Comparison of ENCODE assay signal across 1 cellular context in genomic region chr7:158461824-158462223, GRCh38.
TF ChIP-seq lines count a peak whose summit lies in the region.

No MANE protein-coding gene starts in this region.

TF ChIP-seq in K562, 482 proteins besides CTCF, POLR2A, EP300 and RAD21 (continued from another document):
- TF ChIP-seq, protein P1, sequence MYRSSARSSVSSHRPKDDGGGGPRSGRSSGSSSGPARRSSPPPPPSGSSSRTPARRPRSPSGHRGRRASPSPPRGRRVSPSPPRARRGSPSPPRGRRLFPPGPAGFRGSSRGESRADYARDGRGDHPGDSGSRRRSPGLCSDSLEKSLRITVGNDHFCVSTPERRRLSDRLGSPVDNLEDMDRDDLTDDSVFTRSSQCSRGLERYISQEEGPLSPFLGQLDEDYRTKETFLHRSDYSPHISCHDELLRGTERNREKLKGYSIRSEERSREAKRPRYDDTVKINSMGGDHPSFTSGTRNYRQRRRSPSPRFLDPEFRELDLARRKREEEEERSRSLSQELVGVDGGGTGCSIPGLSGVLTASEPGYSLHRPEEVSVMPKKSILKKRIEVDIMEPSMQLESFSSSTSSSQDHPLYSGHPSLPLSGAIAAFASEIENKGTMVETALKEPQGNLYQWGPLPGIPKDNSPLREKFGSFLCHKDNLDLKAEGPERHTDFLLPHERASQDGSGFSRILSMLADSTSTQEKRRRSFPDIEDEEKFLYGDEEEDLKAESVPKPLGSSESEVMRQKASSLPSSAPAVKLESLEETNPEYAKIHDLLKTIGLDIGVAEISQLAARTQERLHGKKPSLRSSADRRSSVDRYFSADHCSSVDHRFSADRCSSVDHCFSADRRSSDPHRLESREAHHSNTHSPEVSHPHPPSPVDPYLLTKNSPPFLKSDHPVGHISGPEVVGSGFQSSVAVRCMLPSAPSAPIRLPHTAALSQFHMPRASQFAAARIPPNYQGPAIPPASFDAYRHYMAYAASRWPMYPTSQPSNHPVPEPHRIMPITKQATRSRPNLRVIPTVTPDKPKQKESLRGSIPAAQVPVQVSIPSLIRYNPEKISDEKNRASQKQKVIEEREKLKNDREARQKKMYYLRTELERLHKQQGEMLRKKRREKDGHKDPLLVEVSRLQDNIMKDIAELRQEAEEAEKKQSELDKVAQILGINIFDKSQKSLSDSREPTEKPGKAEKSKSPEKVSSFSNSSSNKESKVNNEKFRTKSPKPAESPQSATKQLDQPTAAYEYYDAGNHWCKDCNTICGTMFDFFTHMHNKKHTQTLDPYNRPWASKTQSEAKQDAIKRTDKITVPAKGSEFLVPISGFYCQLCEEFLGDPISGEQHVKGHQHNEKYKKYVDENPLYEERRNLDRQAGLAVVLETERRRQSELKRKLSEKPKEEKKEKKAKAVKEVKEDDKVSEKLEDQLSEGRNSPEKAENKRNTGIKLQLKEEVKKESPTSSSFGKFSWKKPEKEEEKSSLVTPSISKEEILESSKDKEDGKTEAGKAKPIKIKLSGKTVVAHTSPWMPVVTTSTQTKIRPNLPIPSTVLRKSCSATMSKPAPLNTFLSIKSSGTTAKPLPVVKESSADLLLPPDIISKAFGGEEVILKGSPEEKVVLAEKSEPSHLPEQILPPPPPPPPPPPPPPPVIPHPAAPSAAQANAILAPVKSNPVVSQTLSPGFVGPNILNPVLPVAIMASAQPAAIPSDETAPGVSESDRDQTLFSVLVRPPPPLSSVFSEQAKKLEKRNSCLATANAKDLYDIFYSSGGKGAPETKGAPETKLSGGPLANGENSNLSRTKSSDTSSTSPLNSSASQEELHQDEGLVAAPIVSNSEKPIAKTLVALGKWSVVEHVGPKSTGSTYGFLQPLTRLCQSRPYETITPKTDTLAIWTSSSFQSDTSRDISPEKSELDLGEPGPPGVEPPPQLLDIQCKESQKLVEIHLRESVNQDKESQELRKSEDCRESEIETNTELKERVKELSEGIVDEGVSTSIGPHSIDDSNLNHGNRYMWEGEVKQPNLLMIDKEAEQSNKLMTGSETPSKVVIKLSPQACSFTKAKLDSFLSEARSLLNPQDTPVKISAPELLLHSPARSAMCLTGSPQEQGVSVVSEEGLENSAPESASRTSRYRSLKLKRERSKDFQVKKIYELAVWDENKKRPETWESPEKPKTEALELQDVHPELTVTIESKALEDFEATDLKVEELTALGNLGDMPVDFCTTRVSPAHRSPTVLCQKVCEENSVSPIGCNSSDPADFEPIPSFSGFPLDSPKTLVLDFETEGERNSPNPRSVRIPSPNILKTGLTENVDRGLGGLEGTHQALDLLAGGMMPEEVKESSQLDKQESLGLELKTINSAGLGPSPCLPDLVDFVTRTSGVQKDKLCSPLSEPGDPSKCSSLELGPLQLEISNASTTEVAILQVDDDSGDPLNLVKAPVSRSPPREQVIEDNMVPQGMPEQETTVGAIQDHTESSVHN (IDR thresholded peaks at IDR 0.05; ENCODE audit: borderline replicate concordance in 1 of 2, low read depth in 1 of 2): no peak
- no peak for TF ChIP-seq SREBF2 (CRISPR knock-in tag; IDR thresholded peaks at IDR 0.05)
- TF ChIP-seq LEF1 (IDR thresholded peaks at IDR 0.05): no peak
- no peak for TF ChIP-seq ETS2 (tag; IDR thresholded peaks at IDR 0.05; ENCODE audit: borderline replicate concordance, poor library complexity, severe bottlenecking)
- TF ChIP-seq BACH1 (tag; IDR thresholded peaks at IDR 0.05): no peak
- TF ChIP-seq RBM34 (IDR thresholded peaks at IDR 0.05; ENCODE audit: borderline replicate concordance, insufficient read depth, low read length): no peak
- TF ChIP-seq, protein P2, sequence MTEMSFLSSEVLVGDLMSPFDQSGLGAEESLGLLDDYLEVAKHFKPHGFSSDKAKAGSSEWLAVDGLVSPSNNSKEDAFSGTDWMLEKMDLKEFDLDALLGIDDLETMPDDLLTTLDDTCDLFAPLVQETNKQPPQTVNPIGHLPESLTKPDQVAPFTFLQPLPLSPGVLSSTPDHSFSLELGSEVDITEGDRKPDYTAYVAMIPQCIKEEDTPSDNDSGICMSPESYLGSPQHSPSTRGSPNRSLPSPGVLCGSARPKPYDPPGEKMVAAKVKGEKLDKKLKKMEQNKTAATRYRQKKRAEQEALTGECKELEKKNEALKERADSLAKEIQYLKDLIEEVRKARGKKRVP (CRISPR knock-in tag; IDR thresholded peaks at IDR 0.05): no peak
- no peak for TF ChIP-seq EP400 (IDR thresholded peaks at IDR 0.05)
- no peak for TF ChIP-seq SAP30 (IDR thresholded peaks at IDR 0.05; ENCODE audit: borderline replicate concordance, insufficient read depth, low read depth, low read length, poor library complexity, severe bottlenecking)
- TF ChIP-seq BCL6 (CRISPR knock-in tag; IDR thresholded peaks at IDR 0.05): no peak
- no peak for TF ChIP-seq KHSRP (IDR thresholded peaks at IDR 0.05)
